In the genomic region with DNA sequence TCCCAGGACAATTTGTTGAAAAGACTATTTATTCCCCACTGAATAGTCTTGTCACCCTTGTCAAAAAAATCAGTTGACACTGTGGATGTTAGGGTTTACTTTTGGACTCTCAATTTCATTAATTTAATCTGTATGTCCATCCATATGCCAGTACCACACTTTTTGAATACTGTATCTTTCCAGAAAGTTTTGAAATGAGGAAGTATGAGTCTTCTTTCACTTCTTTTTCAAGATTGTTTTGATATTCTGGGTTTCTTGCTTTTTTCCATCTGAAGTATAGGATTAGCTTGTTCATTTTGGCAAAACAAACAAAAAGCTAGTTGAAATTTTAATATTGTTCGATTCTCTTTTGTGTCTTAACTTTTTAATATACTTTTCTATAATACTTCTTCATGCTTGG, we compare ENCODE assay signal across 30 cellular contexts. TPM values are rescaled to one million over a fixed set of nuclear protein-coding genes. Genes with fewer than 3 reads are reported as not detected.
DNase-seq lines count a peak whose midpoint lies in the region; ATAC-seq, FAIRE-seq and TF ChIP-seq lines count a peak whose summit lies in the region.
"Had no signal": no experiment of that assay in that cellular context is flagged by ENCODE, and none has a peak within 500 bp of the region (broad histone marks: within the 10 kb centered on the region; RNA-seq: fewer than 3 reads in every experiment).

No MANE protein-coding gene starts in this region.

- DNase-seq in CD1c-positive myeloid dendritic cell (ENCODE audit: extremely low spot score) (peak; percentile 8), GM12878 (ENCODE audit: low read depth, low spot score) (no peak), DMS 273 treated with DMSO at 0.1 percent for 48 hours (lab: John Stamatoyannopoulos, UW) (no peak), gastrocnemius medialis (no peak), dorsolateral prefrontal cortex (no peak), RPMI8226 (no peak)
- DNase-seq: activated CD4-positive, alpha-beta T cell treated with anti-CD3 and anti-CD28 coated beads, Interleukin-2, amount 10 ng/mL, durations not matched to agents 24 days and 14 days; activated naive CD4-positive, alpha-beta T cell; activated T-cell treated with anti-CD3 and anti-CD28 coated beads, Interleukin-2, amount 50 U/mL, for 48 hours; AML-193; CD8-positive, alpha-beta memory T cell; dermis blood vessel endothelial cell; GM23248; left lung; NCI-H1105 treated with DMSO at 0.1 percent for 48 hours; NCI-H1930; NCI-H524 treated with DMSO at 0.1 percent for 48 hours; NK-92 treated with Interleukin-12 subunit alpha and Interleukin-12 subunit beta, amount 100 ng/mL, for 24 hours; retina; small intestine; transverse colon; WERI-Rb-1 had no signal

- H3K9me2 ChIP-seq in OCI-LY1 (ENCODE audit: low read depth, low read length): no peaks in the 10 kb centered on the region

- H3K79me2 ChIP-seq in OCI-LY1 (ENCODE audit: insufficient read depth, low read length): peaks cover 34% of the 10 kb centered on the region
- H3K79me2 ChIP-seq in GM12878 (ENCODE audit: control insufficient read depth, insufficient read depth, low read length): peaks cover 10% of the 10 kb centered on the region

- TF ChIP-seq CTCF in OCI-LY1 (IDR thresholded peaks at IDR 0.05; ENCODE audit: low read length) (no peak), GM12878 (IDR thresholded peaks at IDR 0.05 in 2 of 3, conservative IDR thresholded peaks at IDR 0.05 in 1 of 3; ENCODE audit: control insufficient read depth in 2 of 3, extremely low read depth in 1 of 3, insufficient read depth in 1 of 3, low read depth in 3 of 3, low read length in 3 of 3) (no peak), gastrocnemius medialis (IDR thresholded peaks at IDR 0.05 in 4 of 5, conservative IDR thresholded peaks at IDR 0.05 in 1 of 5) (no peak), dorsolateral prefrontal cortex (IDR thresholded peaks at IDR 0.05 in 54 of 56, conservative IDR thresholded peaks at IDR 0.05 in 2 of 56; ENCODE audit: low read depth in 1 of 56, partially characterized antibody in 56 of 56) (no peak)

- intact Hi-C loops in GM12878 (cut with micrococcal nuclease; ENCODE audit: unreplicated experiment): no loop called here
- intact Hi-C loops in gastrocnemius medialis (cut with DNase I; ENCODE audit: low total_unique reads): no loop called here
- intact Hi-C loops in dorsolateral prefrontal cortex (cut with DNase I): no loop called here

- no TSS peak for BruUV-seq in GM12878 (replicated peaks; lab: Mats Ljungman, UMichigan)

- 100% methylated on average over 1 of the region's 1 CpG for WGBS in GM12878 (ENCODE audit: insufficient coverage, insufficient replicate concordance, low lambda C conversion rate, missing lambda C conversion rate)

- no peaks in the 10 kb centered on the region for H3F3A ChIP-seq in OCI-LY1 (ENCODE audit: insufficient read depth, low read length)

- no peaks in the 10 kb centered on the region for H3K9me3 ChIP-seq in OCI-LY1 (ENCODE audit: low read length)
- no peaks in the 10 kb centered on the region for H3K9me3 ChIP-seq in GM12878 (replicated peaks; ENCODE audit: control insufficient read depth, insufficient read depth, low read length)
- H3K9me3 ChIP-seq in gastrocnemius medialis: no peaks in the 10 kb centered on the region
- H3K9me3 ChIP-seq: A549, left lung, transverse colon had no signal

- H3K9ac ChIP-seq in OCI-LY1 (ENCODE audit: low read length): peak overlapping the region; percentile 36
- H3K9ac ChIP-seq in GM12878 (ENCODE audit: control insufficient read depth, insufficient read depth, low read length): no peak overlapping the region
- H3K9ac ChIP-seq: GM23248 had no signal

- no peak for TF ChIP-seq EP300 in GM12878 (IDR thresholded peaks at IDR 0.05; ENCODE audit: borderline replicate concordance in 1 of 2, control insufficient read depth in 1 of 2, low read depth in 2 of 2, low read length in 2 of 2)

- H3K4me2 ChIP-seq in OCI-LY1 (ENCODE audit: low read length) (peak overlapping the region; percentile 53), GM12878 (ENCODE audit: control insufficient read depth, insufficient read depth) (peak overlapping the region; percentile 89; the same call in 1 of the 2 replicates)
- H3K4me2 ChIP-seq: A549 had no signal

- CTCF ChIA-PET in GM12878 (lab: Yijun Ruan, JAX): interaction anchor here (0.9 to 6.7 kb wide), 2 partner anchors 9 to 20 kb away, joined by 3 to 47 read pairs; no protein-coding TSS in a partner anchor

- TF ChIP-seq RAD21 in GM12878 (IDR thresholded peaks at IDR 0.05; ENCODE audit: insufficient read depth, low read depth, low read length): no peak

- H3K27me3 ChIP-seq in OCI-LY1 (ENCODE audit: insufficient read depth, low read length) (no peaks in the 10 kb centered on the region), GM12878 (replicated peaks in 1 of 2; ENCODE audit: control insufficient read depth in 2 of 2, insufficient read depth in 2 of 2, low read length in 1 of 2) (no peaks in the 10 kb centered on the region), gastrocnemius medialis (no peaks in the 10 kb centered on the region), dorsolateral prefrontal cortex (no peaks in the 10 kb centered on the region)
- H3K27me3 ChIP-seq: left lung, transverse colon had no signal

- H3K27ac ChIP-seq in OCI-LY1 (ENCODE audit: low read depth, low read length, poor library complexity, severe bottlenecking): peak overlapping the region; percentile 71
- peak overlapping the region; percentile 41; the same call in 1 of the 2 replicates for H3K27ac ChIP-seq in GM12878 (ENCODE audit: control insufficient read depth, insufficient read depth)
- H3K27ac ChIP-seq in gastrocnemius medialis: no peak overlapping the region
- no peak overlapping the region for H3K27ac ChIP-seq in dorsolateral prefrontal cortex
- H3K27ac ChIP-seq: A549, GM23248, left lung, RWPE1, SK-N-MC, transverse colon, WERI-Rb-1 had no signal

- H3K4me3 ChIP-seq in OCI-LY1 (ENCODE audit: low read depth, low read length, poor library complexity, severe bottlenecking): peak overlapping the region; percentile 28
- H3K4me3 ChIP-seq in GM12878: 0 out of 2 replicates have a peak overlapping the region, but pooled peaks have one; percentile 16
- no peak overlapping the region for H3K4me3 ChIP-seq in gastrocnemius medialis
- H3K4me3 ChIP-seq in dorsolateral prefrontal cortex: no peak overlapping the region
- H3K4me3 ChIP-seq: A549, GM23248, left lung, SK-N-MC, transverse colon had no signal

- ATAC-seq in GM21723 (IDR thresholded peaks at IDR 0.05; ENCODE audit: unreplicated experiment): peak; percentile 36
- peak; percentile 22 for ATAC-seq in GM12878
- no peak for ATAC-seq in gastrocnemius medialis
- ATAC-seq: A549, HepG2, left lung had no signal

- FAIRE-seq in GM12878 (lab: Jason Lieb, UNC): no peak
- FAIRE-seq: A549, endothelial cell of umbilical vein, HepG2, islet of Langerhans, small intestine had no signal

- in situ Hi-C loops in GM12878 (cut with MboI): no loop called here
- in situ Hi-C loops in gastrocnemius medialis (cut with MboI; ENCODE audit: low sequenced_read_pairs in 4 of 4): no loop called here

- H4K20me1 ChIP-seq in OCI-LY1 (ENCODE audit: insufficient read depth, low read length) (no peaks in the 10 kb centered on the region), GM12878 (ENCODE audit: control insufficient read depth, insufficient read depth) (no peaks in the 10 kb centered on the region)

- SMC1A ChIA-PET in GM12878 (lab: Charles Lee; ENCODE audit: uncharacterized antibody, unreplicated experiment): interaction anchor here (1.4 kb wide), 1 partner anchor 20 kb away, joined by 6 read pairs; no protein-coding TSS in a partner anchor

- TF ChIP-seq POLR2A in GM12878 (IDR thresholded peaks at IDR 0.05; ENCODE audit: low read depth, low read length): no peak
- no peak for TF ChIP-seq POLR2A in gastrocnemius medialis (IDR thresholded peaks at IDR 0.05)

- POLR2A ChIA-PET in GM12878 (lab: Charles Lee): interaction anchor here (1.2 kb wide), 1 partner anchor 9 kb away, joined by 3 read pairs; no protein-coding TSS in a partner anchor

- RAD21 ChIA-PET in GM12878 (lab: Charles Lee; ENCODE audit: unreplicated experiment): no interaction called here

- peaks cover 28% of the 10 kb centered on the region for H3K4me1 ChIP-seq in OCI-LY1 (ENCODE audit: insufficient read depth, low read length, severe bottlenecking)
- peaks cover 24% of the 10 kb centered on the region for H3K4me1 ChIP-seq in GM12878 (ENCODE audit: control insufficient read depth, insufficient read depth, low read length)
- peaks cover 3 to 13% of the 10 kb centered on the region in 2 donors for H3K4me1 ChIP-seq in gastrocnemius medialis

- H3K36me3 ChIP-seq in OCI-LY1 (ENCODE audit: insufficient read depth, low read length): no peaks in the 10 kb centered on the region
- H3K36me3 ChIP-seq in GM12878 (ENCODE audit: control insufficient read depth in 2 of 2, insufficient read depth in 2 of 2, low read length in 1 of 2): no peaks in the 10 kb centered on the region
- H3K36me3 ChIP-seq in gastrocnemius medialis: no peaks in the 10 kb centered on the region
- H3K36me3 ChIP-seq: left lung, transverse colon, WERI-Rb-1 had no signal

- no peak overlapping the region for H2AFZ ChIP-seq in OCI-LY1 (ENCODE audit: low read length)
- no peak overlapping the region for H2AFZ ChIP-seq in GM12878 (ENCODE audit: control insufficient read depth, low read depth, low read length)
- H2AFZ ChIP-seq: GM23248 had no signal

RNA-seq across cellular contexts. Expression of gene KLHDC10, which starts 21.7 kb away (rescaled TPM):
- 21.0 and 28.4 TPM in 2 replicates for total RNA-seq in GM12878 (2013; cell fraction: nucleolus; rRNA removed)
- total RNA-seq in GM12878 (2014; rRNA removed) (9.8 and 10.8 TPM in 2 replicates), GM12878 (2014; rRNA removed; fragmentation: Illumina TruSeq; extraction: Trizol) (8.2 and 9.0 TPM in 2 replicates), GM12878 (2021) (12.9 and 15.4 TPM in 2 replicates), gastrocnemius medialis (10 to 100 TPM; 27.6 to 46.0 (median 34.5) TPM), dorsolateral prefrontal cortex (10 to 100 TPM; 32.2 to 63.0 (median 45.7) TPM)
- polyA plus RNA-seq in GM12878 (2011; ENCODE audit: low read depth): 5.3 TPM
- polyA plus RNA-seq in GM12878 (2011; rRNA removed) (20.6 and 22.9 TPM in 2 replicates), GM12878 (2014; fragmentation: Illumina TruSeq; extraction: Trizol) (12.0 and 15.2 TPM in 2 replicates), GM12878 (2014; fragmentation: Nextera tagmentation; extraction: Ambion mirVana) (1 to 10 TPM; 2.9 to 3.2 TPM), GM12878 (2014; rRNA removed) (8.9 and 15.2 TPM in 2 replicates), GM12878 (2016; fragmentation: Nextera tagmentation; extraction: Ambion mirVana) (1 to 10 TPM; 3.5 to 4.3 TPM)
- 12.3 and 12.7 TPM in 2 replicates for polyA plus RNA-seq in GM12878 (2011; cell fraction: cytosol; rRNA removed)
- 19.0 and 21.7 TPM in 2 replicates for polyA plus RNA-seq in GM12878 (2011; cell fraction: nucleus; rRNA removed)
- 6.6 and 9.7 TPM in 2 replicates for polyA plus RNA-seq in GM12878 (2012)
- 16.9 and 38.8 TPM in 2 replicates for polyA minus RNA-seq in GM12878 (2011; rRNA and poly(A)+ RNA removed)
- polyA minus RNA-seq in GM12878 (2011; cell fraction: cytosol; rRNA and poly(A)+ RNA removed): 4.1 and 8.9 TPM in 2 replicates
- 8.0 and 8.6 TPM in 2 replicates for polyA minus RNA-seq in GM12878 (2011; cell fraction: nucleus; rRNA and poly(A)+ RNA removed)

RNA-seq across cellular contexts. Expression of gene ZC3HC1, which starts 40.8 kb away (rescaled TPM):
- total RNA-seq in GM12878 (2013; cell fraction: nucleolus; rRNA removed): 16.4 and 21.2 TPM in 2 replicates
- total RNA-seq in GM12878 (2014; rRNA removed) (25.0 and 29.2 TPM in 2 replicates), GM12878 (2014; rRNA removed; fragmentation: Illumina TruSeq; extraction: Trizol) (18.5 and 19.2 TPM in 2 replicates), GM12878 (2021) (22.3 and 22.8 TPM in 2 replicates), gastrocnemius medialis (10 to 100 TPM; 27.0 to 32.8 (median 28.4) TPM), dorsolateral prefrontal cortex (10 to 100 TPM; 10.8 to 23.0 (median 15.9) TPM)
- polyA plus RNA-seq in GM12878 (2011; ENCODE audit: low read depth): 20.4 TPM
- polyA plus RNA-seq in GM12878 (2011; rRNA removed) (23.5 and 28.0 TPM in 2 replicates), GM12878 (2014; fragmentation: Illumina TruSeq; extraction: Trizol) (22.1 and 28.1 TPM in 2 replicates), GM12878 (2014; fragmentation: Nextera tagmentation; extraction: Ambion mirVana) (10 to 100 TPM; 44.8 to 54.7 TPM), GM12878 (2014; rRNA removed) (19.3 and 22.2 TPM in 2 replicates), GM12878 (2016; fragmentation: Nextera tagmentation; extraction: Ambion mirVana) (10 to 100 TPM; 36.4 to 39.6 TPM)
- 35.4 and 40.3 TPM in 2 replicates for polyA plus RNA-seq in GM12878 (2011; cell fraction: cytosol; rRNA removed)
- 20.0 and 29.3 TPM in 2 replicates for polyA plus RNA-seq in GM12878 (2011; cell fraction: nucleus; rRNA removed)
- polyA plus RNA-seq in GM12878 (2012): 10.3 and 12.0 TPM in 2 replicates
- polyA minus RNA-seq in GM12878 (2011; rRNA and poly(A)+ RNA removed): 17.0 and 25.8 TPM in 2 replicates
- 8.2 and 9.8 TPM in 2 replicates for polyA minus RNA-seq in GM12878 (2011; cell fraction: cytosol; rRNA and poly(A)+ RNA removed)
- polyA minus RNA-seq in GM12878 (2011; cell fraction: nucleus; rRNA and poly(A)+ RNA removed): 7.0 and 8.0 TPM in 2 replicates

Comparison
In these comparisons a context has a peak if more than half of its experiments do, and no peak if none do; other contexts are left out.
1. ATAC-seq: peak in GM21723 (single experiment) and GM12878 (single experiment); none in gastrocnemius medialis (0 of 2).
2. H3K27ac ChIP-seq: peak in OCI-LY1 (single experiment) and GM12878 (single experiment); none in gastrocnemius medialis (0 of 4) and dorsolateral prefrontal cortex (0 of 59).
3. H3K4me3 ChIP-seq: peak in OCI-LY1 (single experiment) and GM12878 (single experiment); none in gastrocnemius medialis (0 of 4) and dorsolateral prefrontal cortex (0 of 59).